In the genomic region with DNA sequence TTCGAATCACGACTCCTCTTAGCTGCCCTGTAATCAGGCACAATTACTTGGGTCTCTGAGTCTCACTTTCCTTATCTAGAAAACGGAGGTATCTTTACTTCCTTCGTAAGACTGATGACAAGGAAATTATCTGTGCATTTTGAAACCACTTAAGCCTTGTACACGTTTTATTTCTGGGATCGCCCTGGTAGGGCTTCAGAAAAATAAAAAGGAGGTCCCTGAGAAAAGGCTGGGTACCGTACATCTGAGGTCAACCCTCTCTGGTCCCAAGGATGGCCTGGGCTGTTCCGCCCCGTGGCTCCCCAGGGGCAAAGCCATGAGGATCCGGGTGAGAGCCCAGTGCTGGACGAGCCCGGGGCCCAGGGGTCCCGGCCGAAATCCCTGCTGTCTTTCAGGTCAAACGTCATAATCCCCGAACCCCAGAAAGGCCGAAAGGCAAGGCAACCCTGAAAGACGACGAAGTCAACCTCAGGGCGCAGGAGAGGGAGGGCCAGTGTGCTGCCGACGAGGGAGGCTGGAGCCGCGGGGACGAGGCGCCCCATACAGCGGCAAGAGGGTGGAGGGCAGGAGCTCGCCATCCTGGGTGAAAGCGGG, we compare ENCODE assay signal across 8 cellular contexts. TPM values are rescaled to one million over a fixed set of nuclear protein-coding genes. Genes with fewer than 3 reads are reported as not detected.
DNase-seq lines count a peak whose midpoint lies in the region; ATAC-seq and TF ChIP-seq lines count a peak whose summit lies in the region.

No MANE protein-coding gene starts in this region.

- H3K27me3 ChIP-seq in DND-41 (ENCODE audit: insufficient read depth, low read length, poor library complexity) (no peaks in the 10 kb centered on the region), iPS-15b (ENCODE audit: control insufficient read depth, insufficient read depth, low read length) (no peaks in the 10 kb centered on the region)

- DNase-seq in DND-41 (no peak), DMS153 treated with DMSO at 0.1 percent for 48 hours (lab: John Stamatoyannopoulos, UW; ENCODE audit: unreplicated experiment) (no peak), OCI-M2 (lab: John Stamatoyannopoulos, UW; ENCODE audit: unreplicated experiment) (no peak)
- no peak for DNase-seq in activated T-helper 1 cell treated with anti-CD3 and anti-CD28 coated beads, Interleukin-12 subunit alpha, Interleukin-12 subunit beta, Interleukin-2, Interleukin-4 antibody, amounts not matched to agents 30 ng/mL and 10 ng/mL and 1 ng/mL, durations not matched to agents 14 hours and 24 hours and 36 hours (ENCODE audit: low spot score)
- no peak for DNase-seq in stimulated activated naive CD8-positive, alpha-beta T cell treated with anti-CD3 and anti-CD28 coated beads, Interleukin-15, amount 100 ng/mL, for 72 hours

- TF ChIP-seq CTCF in DND-41 (IDR thresholded peaks at IDR 0.05; ENCODE audit: borderline replicate concordance, extremely low read depth, low read length, poor library complexity, severe bottlenecking), result no peak

- H3K9me3 ChIP-seq in DND-41 (ENCODE audit: insufficient read depth, low read length, severe bottlenecking) (no peaks in the 10 kb centered on the region), iPS-15b (ENCODE audit: control insufficient read depth, insufficient read depth, low read length) (no peaks in the 10 kb centered on the region)

- H3K27ac Mint-ChIP-seq in activated T-helper 1 cell treated with anti-CD3 and anti-CD28 coated beads, Interleukin-12 subunit alpha, Interleukin-12 subunit beta, Interleukin-2, Interleukin-4 antibody, amounts not matched to agents 30 ng/mL and 10 ng/mL and 1 ng/mL, durations not matched to agents 14 hours and 24 hours and 36 hours, result peak overlapping the region; percentile 99
- peak overlapping the region; percentile 99 to 100 for H3K27ac Mint-ChIP-seq in stimulated activated naive CD8-positive, alpha-beta T cell treated with anti-CD3 and anti-CD28 coated beads, Interleukin-15, amount 100 ng/mL, for 72 hours

- H3K9me3 Mint-ChIP-seq in activated T-helper 1 cell treated with anti-CD3 and anti-CD28 coated beads, Interleukin-12 subunit alpha, Interleukin-12 subunit beta, Interleukin-2, Interleukin-4 antibody, amounts not matched to agents 30 ng/mL and 10 ng/mL and 1 ng/mL, durations not matched to agents 14 hours and 24 hours and 36 hours, result no peaks in the 10 kb centered on the region
- no peaks in the 10 kb centered on the region for H3K9me3 Mint-ChIP-seq in stimulated activated naive CD8-positive, alpha-beta T cell treated with anti-CD3 and anti-CD28 coated beads, Interleukin-15, amount 100 ng/mL, for 72 hours

- H3K4me2 ChIP-seq in DND-41 (ENCODE audit: insufficient read depth, low read length), result peak overlapping the region; percentile 98

- peaks cover 42% of the 10 kb centered on the region for H4K20me1 ChIP-seq in DND-41 (ENCODE audit: insufficient read depth, low read length)

- H3K4me1 Mint-ChIP-seq in activated T-helper 1 cell treated with anti-CD3 and anti-CD28 coated beads, Interleukin-12 subunit alpha, Interleukin-12 subunit beta, Interleukin-2, Interleukin-4 antibody, amounts not matched to agents 30 ng/mL and 10 ng/mL and 1 ng/mL, durations not matched to agents 14 hours and 24 hours and 36 hours (ENCODE audit: low read depth), result peaks cover 49% of the 10 kb centered on the region
- H3K4me1 Mint-ChIP-seq in stimulated activated naive CD8-positive, alpha-beta T cell treated with anti-CD3 and anti-CD28 coated beads, Interleukin-15, amount 100 ng/mL, for 72 hours, result peaks cover 68% of the 10 kb centered on the region

- H3K79me2 ChIP-seq in DND-41 (ENCODE audit: insufficient read depth, low read length), result peaks cover 60% of the 10 kb centered on the region

- intact Hi-C loops in activated T-helper 1 cell treated with anti-CD3 and anti-CD28 coated beads, Interleukin-12 subunit alpha, Interleukin-12 subunit beta, Interleukin-2, Interleukin-4 antibody, amounts not matched to agents 30 ng/mL and 10 ng/mL and 1 ng/mL, durations not matched to agents 14 hours and 24 hours and 36 hours (cut with micrococcal nuclease), result loop anchor here (1.0 to 5.0 kb wide), 6 partner anchors 37 to 698 kb away; a partner anchor contains a TSS

- ATAC-seq in DND-41 (ENCODE audit: insufficient read depth, low read depth), result no peak
- ATAC-seq in HG02678 (IDR thresholded peaks at IDR 0.05; ENCODE audit: unreplicated experiment), result peak; percentile 1
- peak; percentile 73 for ATAC-seq in stimulated activated naive CD8-positive, alpha-beta T cell treated with anti-CD3 and anti-CD28 coated beads, Interleukin-15, amount 100 ng/mL, for 72 hours
- no peak for ATAC-seq in GM19455 (IDR thresholded peaks at IDR 0.05; ENCODE audit: unreplicated experiment)

- H3K4me3 ChIP-seq in DND-41 (ENCODE audit: low read depth in 1 of 2, low read length in 2 of 2) (peak overlapping the region; percentile 80 to 87), iPS-15b (ENCODE audit: low read depth, low read length) (peak overlapping the region; percentile 96)

- no peaks in the 10 kb centered on the region for H3K27me3 Mint-ChIP-seq in activated T-helper 1 cell treated with anti-CD3 and anti-CD28 coated beads, Interleukin-12 subunit alpha, Interleukin-12 subunit beta, Interleukin-2, Interleukin-4 antibody, amounts not matched to agents 30 ng/mL and 10 ng/mL and 1 ng/mL, durations not matched to agents 14 hours and 24 hours and 36 hours (ENCODE audit: insufficient read depth)
- no peaks in the 10 kb centered on the region for H3K27me3 Mint-ChIP-seq in stimulated activated naive CD8-positive, alpha-beta T cell treated with anti-CD3 and anti-CD28 coated beads, Interleukin-15, amount 100 ng/mL, for 72 hours

- H2AFZ ChIP-seq in DND-41 (ENCODE audit: low read depth, low read length), result peak overlapping the region; percentile 86

- H3K27ac ChIP-seq in DND-41 (ENCODE audit: low read length), result peak overlapping the region; percentile 97

- H3K36me3 Mint-ChIP-seq in activated T-helper 1 cell treated with anti-CD3 and anti-CD28 coated beads, Interleukin-12 subunit alpha, Interleukin-12 subunit beta, Interleukin-2, Interleukin-4 antibody, amounts not matched to agents 30 ng/mL and 10 ng/mL and 1 ng/mL, durations not matched to agents 14 hours and 24 hours and 36 hours (ENCODE audit: low read depth), result peaks cover 36% of the 10 kb centered on the region

- peak overlapping the region; percentile 91 for H3K9ac ChIP-seq in DND-41 (ENCODE audit: low read depth, low read length)
- H3K9ac ChIP-seq in iPS-15b (ENCODE audit: low read depth, low read length), result peak overlapping the region; percentile 48

- peaks cover 67% of the 10 kb centered on the region for H3K4me1 ChIP-seq in DND-41 (ENCODE audit: insufficient read depth, low read length)
- H3K4me1 ChIP-seq in iPS-15b (ENCODE audit: control insufficient read depth, insufficient read depth, low read length), result peaks cover 3% of the 10 kb centered on the region

- H3K36me3 ChIP-seq in DND-41 (ENCODE audit: insufficient read depth, low read length), result peaks cover 35% of the 10 kb centered on the region
- peaks cover 19% of the 10 kb centered on the region for H3K36me3 ChIP-seq in iPS-15b (ENCODE audit: control insufficient read depth, insufficient read depth, low read length)

- H3K4me3 Mint-ChIP-seq in activated T-helper 1 cell treated with anti-CD3 and anti-CD28 coated beads, Interleukin-12 subunit alpha, Interleukin-12 subunit beta, Interleukin-2, Interleukin-4 antibody, amounts not matched to agents 30 ng/mL and 10 ng/mL and 1 ng/mL, durations not matched to agents 14 hours and 24 hours and 36 hours, result peak overlapping the region; percentile 98
- H3K4me3 Mint-ChIP-seq in stimulated activated naive CD8-positive, alpha-beta T cell treated with anti-CD3 and anti-CD28 coated beads, Interleukin-15, amount 100 ng/mL, for 72 hours, result peak overlapping the region; percentile 92

RNA-seq across cellular contexts. Expression of a gene that starts 0.7 kb away (rescaled TPM):
- 950 and 955 TPM in 2 replicates for total RNA-seq in activated T-helper 1 cell treated with anti-CD3 and anti-CD28 coated beads, Interleukin-12 subunit alpha, Interleukin-12 subunit beta, Interleukin-2, Interleukin-4 antibody, amounts not matched to agents 30 ng/mL and 10 ng/mL and 1 ng/mL, durations not matched to agents 14 hours and 24 hours and 36 hours

RNA-seq across cellular contexts. Expression of a gene that starts 23.3 kb away (rescaled TPM):
- total RNA-seq in activated T-helper 1 cell treated with anti-CD3 and anti-CD28 coated beads, Interleukin-12 subunit alpha, Interleukin-12 subunit beta, Interleukin-2, Interleukin-4 antibody, amounts not matched to agents 30 ng/mL and 10 ng/mL and 1 ng/mL, durations not matched to agents 14 hours and 24 hours and 36 hours, result 20.9 and 21.2 TPM in 2 replicates

RNA-seq across cellular contexts. Expression of a gene that starts 29.4 kb away (rescaled TPM):
- 0.27 and 0.34 TPM in 2 replicates for total RNA-seq in activated T-helper 1 cell treated with anti-CD3 and anti-CD28 coated beads, Interleukin-12 subunit alpha, Interleukin-12 subunit beta, Interleukin-2, Interleukin-4 antibody, amounts not matched to agents 30 ng/mL and 10 ng/mL and 1 ng/mL, durations not matched to agents 14 hours and 24 hours and 36 hours

RNA-seq across cellular contexts. Expression of a gene that starts 34.7 kb away (rescaled TPM):
- total RNA-seq in activated T-helper 1 cell treated with anti-CD3 and anti-CD28 coated beads, Interleukin-12 subunit alpha, Interleukin-12 subunit beta, Interleukin-2, Interleukin-4 antibody, amounts not matched to agents 30 ng/mL and 10 ng/mL and 1 ng/mL, durations not matched to agents 14 hours and 24 hours and 36 hours, result 0.10 and 0.15 TPM in 2 replicates

RNA-seq across cellular contexts. Expression of a gene that starts 37.7 kb away (rescaled TPM):
- not detected in 2 replicates for total RNA-seq in activated T-helper 1 cell treated with anti-CD3 and anti-CD28 coated beads, Interleukin-12 subunit alpha, Interleukin-12 subunit beta, Interleukin-2, Interleukin-4 antibody, amounts not matched to agents 30 ng/mL and 10 ng/mL and 1 ng/mL, durations not matched to agents 14 hours and 24 hours and 36 hours

Comparison
In these comparisons a context has a peak if more than half of its experiments do, and no peak if none do; other contexts are left out.
1. ATAC-seq: peak in HG02678 (single experiment) and stimulated activated naive CD8-positive, alpha-beta T cell treated with anti-CD3 and anti-CD28 coated beads, Interleukin-15, amount 100 ng/mL, for 72 hours (single experiment); none in DND-41 (single experiment) and GM19455 (single experiment).